In the genomic region with DNA sequence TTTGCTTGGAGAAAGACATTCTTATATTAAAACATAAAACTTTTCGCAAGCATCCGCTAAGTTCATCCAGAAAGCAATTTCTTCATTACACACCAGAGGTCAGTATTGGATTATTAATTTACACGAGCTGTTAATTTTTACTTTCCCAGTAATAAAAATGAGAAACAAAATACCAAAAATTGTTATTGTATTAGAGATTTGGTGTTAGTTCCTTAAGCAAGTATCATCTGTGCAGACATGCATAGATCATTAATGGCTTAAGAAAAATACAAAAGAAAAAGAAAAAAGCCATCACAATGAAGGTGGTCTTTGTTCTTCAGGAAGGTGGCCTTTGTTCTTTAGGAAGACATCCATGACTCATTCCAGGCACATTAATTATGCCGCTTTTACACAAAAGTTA, we compare ENCODE assay signal across 8 cellular contexts. TPM values are rescaled to one million over a fixed set of nuclear protein-coding genes. Genes with fewer than 3 reads are reported as not detected.
DNase-seq lines count a peak whose midpoint lies in the region; ATAC-seq and TF ChIP-seq lines count a peak whose summit lies in the region.

No MANE protein-coding gene starts in this region.

- H3K4me3 ChIP-seq in heart left ventricle (no peak overlapping the region), SK-N-SH (ENCODE audit: low read depth in 2 of 2, low read length in 1 of 2) (no peak overlapping the region), upper lobe of right lung (no peak overlapping the region)

- intact Hi-C loops in heart left ventricle (cut with DNase I) = loop anchor here (1.0 to 10.0 kb wide), 8 partner anchors 462 to 917 kb away; a partner anchor contains a TSS
- intact Hi-C loops in left cardiac atrium (cut with DNase I) = loop anchor here (1.0 to 5.0 kb wide), 4 partner anchors 872 to 917 kb away; a partner anchor contains a TSS
- intact Hi-C loops in upper lobe of right lung (cut with DNase I) = no loop called here

- H3K27me3 ChIP-seq in heart left ventricle = no peaks in the 10 kb centered on the region
- H3K27me3 ChIP-seq in SK-N-SH (ENCODE audit: insufficient read depth) = no peaks in the 10 kb centered on the region; the same call in 1 of the 2 replicates
- H3K27me3 ChIP-seq in upper lobe of right lung = no peaks in the 10 kb centered on the region

- H4K20me1 ChIP-seq in SK-N-SH (ENCODE audit: insufficient read depth) = no peaks in the 10 kb centered on the region

- no peak for TF ChIP-seq EP300 in SK-N-SH (IDR thresholded peaks at IDR 0.05; ENCODE audit: borderline replicate concordance in 1 of 2, low read depth in 1 of 2, low read length in 1 of 2)

- no peaks in the 10 kb centered on the region for H3K79me2 ChIP-seq in SK-N-SH (ENCODE audit: insufficient read depth)

- H3K4me1 ChIP-seq in heart left ventricle (no peaks in the 10 kb centered on the region), SK-N-SH (ENCODE audit: control insufficient read depth in 1 of 2, insufficient read depth in 2 of 2, low read depth in 1 of 2, low read length in 1 of 2) (no peaks in the 10 kb centered on the region), upper lobe of right lung (no peaks in the 10 kb centered on the region)

- DNase-seq in heart left ventricle (no peak), left cardiac atrium (no peak), SK-N-SH (no peak), glutamatergic neuron (no peak), upper lobe of right lung (no peak), NCI-H1048 (lab: John Stamatoyannopoulos, UW) (no peak)
- no peak for DNase-seq in stimulated activated CD4-positive, alpha-beta T cell treated with anti-CD3 and anti-CD28 coated beads, Interleukin-1b, Interleukin-23, amount 100 ng/mL, for 48 hours

- TF ChIP-seq CTCF in heart left ventricle (IDR thresholded peaks at IDR 0.05) (peak; percentile 45 to 75 (median 67)), SK-N-SH (IDR thresholded peaks at IDR 0.05) (peak; percentile 72), glutamatergic neuron (IDR thresholded peaks at IDR 0.05; ENCODE audit: partially characterized antibody, unreplicated experiment) (peak; percentile 76), upper lobe of right lung (IDR thresholded peaks at IDR 0.05) (peak; percentile 65)

- H3K4me2 ChIP-seq in SK-N-SH = no peak overlapping the region

- no peak for TF ChIP-seq POLR2A in heart left ventricle (IDR thresholded peaks at IDR 0.05)

- no peak overlapping the region for H3K9ac ChIP-seq in SK-N-SH

- H3K9me3 ChIP-seq in heart left ventricle (no peaks in the 10 kb centered on the region), SK-N-SH (no peaks in the 10 kb centered on the region), upper lobe of right lung (no peaks in the 10 kb centered on the region)

- H3K36me3 ChIP-seq in heart left ventricle (no peaks in the 10 kb centered on the region), SK-N-SH (replicated peaks in 1 of 2; ENCODE audit: control insufficient read depth in 1 of 2, insufficient read depth in 2 of 2, low read length in 1 of 2) (no peaks in the 10 kb centered on the region), upper lobe of right lung (no peaks in the 10 kb centered on the region)

- no peak overlapping the region for H2AFZ ChIP-seq in SK-N-SH (ENCODE audit: low read depth)

- no peaks in the 10 kb centered on the region for H3K36me3 Mint-ChIP-seq in glutamatergic neuron (ENCODE audit: unreplicated experiment)

- peak overlapping the region; percentile 77 for H3K27ac Mint-ChIP-seq in glutamatergic neuron (ENCODE audit: unreplicated experiment)

- H3K27ac ChIP-seq in heart left ventricle (no peak overlapping the region), SK-N-SH (ENCODE audit: low read depth in 2 of 2, low read length in 1 of 2) (no peak overlapping the region), upper lobe of right lung (no peak overlapping the region)

- H3K4me1 Mint-ChIP-seq in glutamatergic neuron (ENCODE audit: low read depth, unreplicated experiment) = peaks cover 26% of the 10 kb centered on the region

- H3F3A ChIP-seq in SK-N-SH (replicated peaks; ENCODE audit: insufficient read depth) = no peaks in the 10 kb centered on the region

- H3K9me2 ChIP-seq in SK-N-SH = no peaks in the 10 kb centered on the region

- no peaks in the 10 kb centered on the region for H3K9me3 Mint-ChIP-seq in glutamatergic neuron (ENCODE audit: unreplicated experiment)

- no peak overlapping the region for H3K4me3 Mint-ChIP-seq in glutamatergic neuron (ENCODE audit: unreplicated experiment)

- POLR2A ChIA-PET in SK-N-SH (lab: Yijun Ruan, JAX) = no interaction called here

- peaks cover 2% of the 10 kb centered on the region for H3K27me3 Mint-ChIP-seq in glutamatergic neuron (ENCODE audit: unreplicated experiment)

- TF ChIP-seq RAD21 in SK-N-SH (IDR thresholded peaks at IDR 0.05; ENCODE audit: low read length) = peak; percentile 80

- no peak for ATAC-seq in heart left ventricle
- ATAC-seq in left cardiac atrium = no peak
- no peak for ATAC-seq in upper lobe of right lung
- no peak for ATAC-seq in GM19324 (IDR thresholded peaks at IDR 0.05; ENCODE audit: low FRiP score, unreplicated experiment)

- CTCF ChIA-PET in SK-N-SH (lab: Yijun Ruan, JAX) = interaction anchor here (0.6 to 5.7 kb wide), 19 partner anchors 9 to 928 kb away, joined by 3 to 55 read pairs (median 3); a partner anchor contains a TSS

- 26 to 45% (median 32%) methylated on average over 4 of the region's 4 CpGs for WGBS in heart left ventricle, 4 donors
- 37% methylated on average over 4 of the region's 4 CpGs for WGBS in SK-N-SH (ENCODE audit: low lambda C conversion rate)

TF ChIP-seq in SK-N-SH, 30 proteins besides CTCF, POLR2A, EP300 and RAD21:
- TF ChIP-seq, protein P1, sequence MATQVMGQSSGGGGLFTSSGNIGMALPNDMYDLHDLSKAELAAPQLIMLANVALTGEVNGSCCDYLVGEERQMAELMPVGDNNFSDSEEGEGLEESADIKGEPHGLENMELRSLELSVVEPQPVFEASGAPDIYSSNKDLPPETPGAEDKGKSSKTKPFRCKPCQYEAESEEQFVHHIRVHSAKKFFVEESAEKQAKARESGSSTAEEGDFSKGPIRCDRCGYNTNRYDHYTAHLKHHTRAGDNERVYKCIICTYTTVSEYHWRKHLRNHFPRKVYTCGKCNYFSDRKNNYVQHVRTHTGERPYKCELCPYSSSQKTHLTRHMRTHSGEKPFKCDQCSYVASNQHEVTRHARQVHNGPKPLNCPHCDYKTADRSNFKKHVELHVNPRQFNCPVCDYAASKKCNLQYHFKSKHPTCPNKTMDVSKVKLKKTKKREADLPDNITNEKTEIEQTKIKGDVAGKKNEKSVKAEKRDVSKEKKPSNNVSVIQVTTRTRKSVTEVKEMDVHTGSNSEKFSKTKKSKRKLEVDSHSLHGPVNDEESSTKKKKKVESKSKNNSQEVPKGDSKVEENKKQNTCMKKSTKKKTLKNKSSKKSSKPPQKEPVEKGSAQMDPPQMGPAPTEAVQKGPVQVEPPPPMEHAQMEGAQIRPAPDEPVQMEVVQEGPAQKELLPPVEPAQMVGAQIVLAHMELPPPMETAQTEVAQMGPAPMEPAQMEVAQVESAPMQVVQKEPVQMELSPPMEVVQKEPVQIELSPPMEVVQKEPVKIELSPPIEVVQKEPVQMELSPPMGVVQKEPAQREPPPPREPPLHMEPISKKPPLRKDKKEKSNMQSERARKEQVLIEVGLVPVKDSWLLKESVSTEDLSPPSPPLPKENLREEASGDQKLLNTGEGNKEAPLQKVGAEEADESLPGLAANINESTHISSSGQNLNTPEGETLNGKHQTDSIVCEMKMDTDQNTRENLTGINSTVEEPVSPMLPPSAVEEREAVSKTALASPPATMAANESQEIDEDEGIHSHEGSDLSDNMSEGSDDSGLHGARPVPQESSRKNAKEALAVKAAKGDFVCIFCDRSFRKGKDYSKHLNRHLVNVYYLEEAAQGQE (IDR thresholded peaks at IDR 0.05; ENCODE audit: low read depth, low read length) = no peak
- no peak for TF ChIP-seq RCOR1 (IDR thresholded peaks at IDR 0.05; ENCODE audit: low read length)
- TF ChIP-seq, protein P2, sequence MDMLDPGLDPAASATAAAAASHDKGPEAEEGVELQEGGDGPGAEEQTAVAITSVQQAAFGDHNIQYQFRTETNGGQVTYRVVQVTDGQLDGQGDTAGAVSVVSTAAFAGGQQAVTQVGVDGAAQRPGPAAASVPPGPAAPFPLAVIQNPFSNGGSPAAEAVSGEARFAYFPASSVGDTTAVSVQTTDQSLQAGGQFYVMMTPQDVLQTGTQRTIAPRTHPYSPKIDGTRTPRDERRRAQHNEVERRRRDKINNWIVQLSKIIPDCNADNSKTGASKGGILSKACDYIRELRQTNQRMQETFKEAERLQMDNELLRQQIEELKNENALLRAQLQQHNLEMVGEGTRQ (IDR thresholded peaks at IDR 0.05; ENCODE audit: borderline replicate concordance, low read depth, low read length) = no peak
- TF ChIP-seq, protein P3, sequence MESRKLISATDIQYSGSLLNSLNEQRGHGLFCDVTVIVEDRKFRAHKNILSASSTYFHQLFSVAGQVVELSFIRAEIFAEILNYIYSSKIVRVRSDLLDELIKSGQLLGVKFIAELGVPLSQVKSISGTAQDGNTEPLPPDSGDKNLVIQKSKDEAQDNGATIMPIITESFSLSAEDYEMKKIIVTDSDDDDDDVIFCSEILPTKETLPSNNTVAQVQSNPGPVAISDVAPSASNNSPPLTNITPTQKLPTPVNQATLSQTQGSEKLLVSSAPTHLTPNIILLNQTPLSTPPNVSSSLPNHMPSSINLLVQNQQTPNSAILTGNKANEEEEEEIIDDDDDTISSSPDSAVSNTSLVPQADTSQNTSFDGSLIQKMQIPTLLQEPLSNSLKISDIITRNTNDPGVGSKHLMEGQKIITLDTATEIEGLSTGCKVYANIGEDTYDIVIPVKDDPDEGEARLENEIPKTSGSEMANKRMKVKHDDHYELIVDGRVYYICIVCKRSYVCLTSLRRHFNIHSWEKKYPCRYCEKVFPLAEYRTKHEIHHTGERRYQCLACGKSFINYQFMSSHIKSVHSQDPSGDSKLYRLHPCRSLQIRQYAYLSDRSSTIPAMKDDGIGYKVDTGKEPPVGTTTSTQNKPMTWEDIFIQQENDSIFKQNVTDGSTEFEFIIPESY (IDR thresholded peaks at IDR 0.05; ENCODE audit: borderline replicate concordance, low read depth) = no peak
- no peak for TF ChIP-seq MEF2A (IDR thresholded peaks at IDR 0.05; ENCODE audit: borderline replicate concordance, low read depth)
- TF ChIP-seq POLR2AphosphoS5 (IDR thresholded peaks at IDR 0.05; ENCODE audit: low read depth, low read length) = no peak
- no peak for TF ChIP-seq SIN3A (IDR thresholded peaks at IDR 0.05; ENCODE audit: borderline replicate concordance, low read depth, low read length)
- no peak for TF ChIP-seq TCF12 (IDR thresholded peaks at IDR 0.05)
- peak; percentile 57 for TF ChIP-seq SMC3 (IDR thresholded peaks at IDR 0.05; ENCODE audit: low read depth, low read length)

RNA-seq across cellular contexts. Expression of a gene that starts 53.6 kb away (rescaled TPM):
- total RNA-seq in heart left ventricle = 10 to 100 TPM in 6 of 9 donors, 1 to 10 TPM in 3; 7.5 to 38.1 (median 10.4) TPM
- polyA plus RNA-seq in heart left ventricle = 1 to 10 TPM; 4.5 to 8.2 TPM
- total RNA-seq in left cardiac atrium = 10 to 100 TPM; 19.0 to 32.6 TPM
- 1.8 and 2.5 TPM in 2 replicates for polyA plus RNA-seq in SK-N-SH (2012; rRNA removed)
- 2.9 and 3.4 TPM in 2 replicates for polyA plus RNA-seq in SK-N-SH (2012; cell fraction: cytosol; rRNA removed)
- polyA plus RNA-seq in SK-N-SH (2012; cell fraction: nucleus; rRNA removed) = 0.69 and 1.3 TPM in 2 replicates
- not detected for total RNA-seq in glutamatergic neuron (ENCODE audit: unreplicated experiment)
- 67.4 TPM for total RNA-seq in upper lobe of right lung
